In the genomic region with DNA sequence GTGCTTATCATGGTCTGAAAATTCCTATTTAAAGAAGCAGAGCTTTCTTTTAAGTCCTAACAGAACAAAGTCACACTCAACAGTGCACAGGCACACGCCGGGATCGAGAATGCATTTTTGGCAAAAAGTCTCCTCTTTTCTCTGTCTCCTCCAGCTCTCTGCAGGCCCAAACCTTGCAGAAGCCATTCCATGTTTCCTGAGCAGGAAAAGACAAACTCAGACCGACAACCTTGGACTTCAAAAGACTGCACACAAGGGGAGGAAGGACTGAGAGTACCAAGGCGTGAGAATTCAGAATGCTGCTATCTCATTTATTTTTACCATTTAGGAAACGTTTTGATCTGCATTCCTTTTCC, we compare ENCODE assay signal across 8 cellular contexts.
DNase-seq lines count a peak whose midpoint lies in the region; ATAC-seq and TF ChIP-seq lines count a peak whose summit lies in the region.

No MANE protein-coding gene starts in this region.

- no peak for DNase-seq in H7
- DNase-seq in activated B cell treated with CpG ODN at 0.5 μM for 24 hours: no peak
- DNase-seq in right cardiac atrium: no peak
- no peak for DNase-seq in stimulated activated effector memory CD8-positive, alpha-beta T cell treated with anti-CD3 and anti-CD28 coated beads, Interleukin-12 subunit alpha, Interleukin-12 subunit beta, amount 100 ng/mL, for 72 hours (ENCODE audit: low spot score in 2 of 2)
- DNase-seq in effector CD4-positive, alpha-beta T cell: no peak
- DNase-seq in NK-92 (lab: John Stamatoyannopoulos, UW; ENCODE audit: unreplicated experiment): no peak
- no peak for DNase-seq in C1 segment of cervical spinal cord (lab: John Stamatoyannopoulos, UW)
- no peak for DNase-seq in iPS-NIHi7 (ENCODE audit: extremely low spot score)

- no peaks in the 10 kb centered on the region for H3K36me3 Mint-ChIP-seq in activated B cell treated with CpG ODN at 0.5 μM for 24 hours (ENCODE audit: low read depth)
- H3K36me3 Mint-ChIP-seq in stimulated activated effector memory CD8-positive, alpha-beta T cell treated with anti-CD3 and anti-CD28 coated beads, Interleukin-12 subunit alpha, Interleukin-12 subunit beta, amount 100 ng/mL, for 72 hours: peaks cover 22% of the 10 kb centered on the region

- H3K27me3 ChIP-seq in H7 (ENCODE audit: control insufficient read depth, insufficient read depth, low read length) (peaks cover 2% of the 10 kb centered on the region), right cardiac atrium (ENCODE audit: control insufficient read depth, insufficient read depth) (no peaks in the 10 kb centered on the region)

- ATAC-seq in activated B cell treated with CpG ODN at 0.5 μM for 24 hours (ENCODE audit: low read depth): no peak
- no peak for ATAC-seq in right cardiac atrium
- ATAC-seq in stimulated activated effector memory CD8-positive, alpha-beta T cell treated with anti-CD3 and anti-CD28 coated beads, Interleukin-12 subunit alpha, Interleukin-12 subunit beta, amount 100 ng/mL, for 72 hours: no peak

- intact Hi-C loops in activated B cell treated with CpG ODN at 0.5 μM for 24 hours (cut with micrococcal nuclease) (loop anchor here (2.0 to 10.0 kb wide), 4 partner anchors 149 to 1233 kb away; a partner anchor contains a TSS), right cardiac atrium (cut with DNase I) (loop anchor here in 3 of 4 donors (2.0 to 10.0 kb wide), 8 partner anchors 41 to 533 kb away; a partner anchor contains a TSS)

- H3K9me3 Mint-ChIP-seq in activated B cell treated with CpG ODN at 0.5 μM for 24 hours: no peaks in the 10 kb centered on the region
- peaks cover 4% of the 10 kb centered on the region for H3K9me3 Mint-ChIP-seq in stimulated activated effector memory CD8-positive, alpha-beta T cell treated with anti-CD3 and anti-CD28 coated beads, Interleukin-12 subunit alpha, Interleukin-12 subunit beta, amount 100 ng/mL, for 72 hours

- CTCF ChIA-PET in activated B cell treated with CpG ODN at 0.5 μM for 24 hours (lab: Charles Lee): interaction anchor here (0.6 to 3.2 kb wide), 10 partner anchors 39 to 533 kb away, joined by 3 to 29 read pairs (median 5); a partner anchor contains a TSS

- no peaks in the 10 kb centered on the region for H3K36me3 ChIP-seq in H7 (replicated peaks; ENCODE audit: control insufficient read depth, insufficient read depth, low read length)

- WGBS in right cardiac atrium: 4% methylated on average over 6 of the region's 6 CpGs

- no peaks in the 10 kb centered on the region for H3K9me3 ChIP-seq in right cardiac atrium (ENCODE audit: control insufficient read depth, low read length)

- peaks cover 26% of the 10 kb centered on the region for H3K4me1 Mint-ChIP-seq in activated B cell treated with CpG ODN at 0.5 μM for 24 hours
- H3K4me1 Mint-ChIP-seq in stimulated activated effector memory CD8-positive, alpha-beta T cell treated with anti-CD3 and anti-CD28 coated beads, Interleukin-12 subunit alpha, Interleukin-12 subunit beta, amount 100 ng/mL, for 72 hours: peaks cover 68% of the 10 kb centered on the region

- POLR2A ChIA-PET in activated B cell treated with CpG ODN at 0.5 μM for 24 hours (lab: Charles Lee): interaction anchor here (1.4 to 4.0 kb wide), 17 partner anchors 9 to 534 kb away, joined by 5 to 70 read pairs (median 8); a partner anchor contains a TSS

- peaks cover 14% of the 10 kb centered on the region for H3K4me1 ChIP-seq in right cardiac atrium (ENCODE audit: control insufficient read depth, insufficient read depth, low read length)

- TF ChIP-seq CTCF in activated B cell treated with CpG ODN at 0.5 μM for 24 hours (IDR thresholded peaks at IDR 0.05): no peak

- peak overlapping the region; percentile 98 for H3K27ac ChIP-seq in right cardiac atrium (ENCODE audit: low read length)

- peak overlapping the region; percentile 90 for H3K4me3 Mint-ChIP-seq in activated B cell treated with CpG ODN at 0.5 μM for 24 hours
- H3K4me3 Mint-ChIP-seq in stimulated activated effector memory CD8-positive, alpha-beta T cell treated with anti-CD3 and anti-CD28 coated beads, Interleukin-12 subunit alpha, Interleukin-12 subunit beta, amount 100 ng/mL, for 72 hours: peak overlapping the region; percentile 77

- H3K27ac Mint-ChIP-seq in activated B cell treated with CpG ODN at 0.5 μM for 24 hours: peak overlapping the region; percentile 90
- peak overlapping the region; percentile 96 for H3K27ac Mint-ChIP-seq in stimulated activated effector memory CD8-positive, alpha-beta T cell treated with anti-CD3 and anti-CD28 coated beads, Interleukin-12 subunit alpha, Interleukin-12 subunit beta, amount 100 ng/mL, for 72 hours

- peaks cover 1% of the 10 kb centered on the region for H3K27me3 Mint-ChIP-seq in activated B cell treated with CpG ODN at 0.5 μM for 24 hours

- H3K4me3 ChIP-seq in H7 (ENCODE audit: insufficient read depth, low read depth, low read length): peak overlapping the region; percentile 59
- peak overlapping the region; percentile 45 for H3K4me3 ChIP-seq in right cardiac atrium (ENCODE audit: low read length)
